18 cellular contexts compared by ENCODE assay signal in the genomic region with DNA sequence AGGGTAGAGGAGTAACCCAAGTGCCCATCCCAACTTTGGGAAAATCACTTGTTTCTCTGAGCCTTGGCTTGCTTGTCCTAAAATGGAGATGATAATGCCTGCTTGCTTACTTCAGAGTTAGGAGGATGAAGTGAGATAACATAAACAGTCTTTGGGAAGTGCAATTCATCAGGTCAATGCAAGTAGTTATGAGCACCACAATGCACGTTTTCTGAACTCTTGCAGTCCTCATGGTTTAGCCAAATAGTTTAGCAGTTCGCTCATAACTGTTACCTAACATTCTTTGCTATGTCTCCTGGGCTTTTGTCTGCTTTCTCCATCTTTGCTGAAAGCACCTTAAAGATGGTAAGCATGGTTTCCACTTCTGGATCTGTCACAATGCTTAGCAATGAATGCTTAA.
DNase-seq lines count a peak whose midpoint lies in the region; ATAC-seq, FAIRE-seq and TF ChIP-seq lines count a peak whose summit lies in the region.
"Had no signal": no experiment of that assay in that cellular context is flagged by ENCODE, and none has a peak within 500 bp of the region (broad histone marks: within the 10 kb centered on the region; RNA-seq: fewer than 3 reads in every experiment).

No MANE protein-coding gene starts in this region.

- H3K9me3 Mint-ChIP-seq in MCF 10A (ENCODE audit: unreplicated experiment): no peaks in the 10 kb centered on the region

- H3K4me2 ChIP-seq in mammary epithelial cell (ENCODE audit: insufficient read depth, low read depth, low read length) (no peak overlapping the region), keratinocyte (ENCODE audit: control insufficient read depth, extremely low read depth, insufficient read depth, low read depth, low read length) (no peak overlapping the region)
- H3K4me2 ChIP-seq: PC-9 had no signal

- no peaks in the 10 kb centered on the region for H3K27me3 ChIP-seq in mammary epithelial cell (ENCODE audit: insufficient read depth, low read length)
- no peaks in the 10 kb centered on the region for H3K27me3 ChIP-seq in esophagus muscularis mucosa
- no peaks in the 10 kb centered on the region for H3K27me3 ChIP-seq in keratinocyte (ENCODE audit: control insufficient read depth, extremely low read depth, insufficient read depth, low read length)

- dilution Hi-C loops in mammary epithelial cell (cut with HindIII; ENCODE audit: low sequenced_read_pairs) (no loop called here), keratinocyte (cut with MboI; ENCODE audit: extremely low pct_ligation_motif_present, low sequenced_read_pairs) (no loop called here)

- H3K27ac ChIP-seq in mammary epithelial cell (ENCODE audit: insufficient read depth, low read depth, low read length): no peak overlapping the region
- H3K27ac ChIP-seq in esophagus muscularis mucosa (replicated peaks in 1 of 4): peak overlapping the region in 3 of 4 donors; percentile 12 to 58 (median 45)
- no peak overlapping the region for H3K27ac ChIP-seq in keratinocyte (ENCODE audit: control insufficient read depth, insufficient read depth, low read length)
- H3K27ac ChIP-seq: 22Rv1, PC-9 had no signal

- H3K27ac Mint-ChIP-seq in MCF 10A (ENCODE audit: low read depth, unreplicated experiment): no peak overlapping the region
- H3K27ac Mint-ChIP-seq: CD14-positive monocyte had no signal

- no peaks in the 10 kb centered on the region for H3K36me3 ChIP-seq in mammary epithelial cell (ENCODE audit: insufficient read depth, low read length)
- no peaks in the 10 kb centered on the region for H3K36me3 ChIP-seq in esophagus muscularis mucosa
- H3K36me3 ChIP-seq in keratinocyte (ENCODE audit: control insufficient read depth in 2 of 2, extremely low read depth in 1 of 2, insufficient read depth in 2 of 2, low read length in 2 of 2): no peaks in the 10 kb centered on the region

- H3K27me3 Mint-ChIP-seq in MCF 10A (ENCODE audit: insufficient read depth, unreplicated experiment): no peaks in the 10 kb centered on the region

- TF ChIP-seq POLR2A in esophagus muscularis mucosa (IDR thresholded peaks at IDR 0.05; ENCODE audit: low read depth): no peak

- H4K20me1 ChIP-seq in mammary epithelial cell (ENCODE audit: insufficient read depth, low read length) (no peaks in the 10 kb centered on the region), keratinocyte (ENCODE audit: control insufficient read depth, extremely low read depth, insufficient read depth, low read length) (no peaks in the 10 kb centered on the region)

- in situ Hi-C loops in mammary epithelial cell (cut with MboI; ENCODE audit: low sequenced_read_pairs in 2 of 2): no loop called here

- H3K4me3 Mint-ChIP-seq in MCF 10A (ENCODE audit: unreplicated experiment): no peak overlapping the region
- H3K4me3 Mint-ChIP-seq: CD14-positive monocyte had no signal

- POLR2A ChIA-PET in MCF 10A (lab: Yijun Ruan, JAX): no interaction called here

- DNase-seq in mammary epithelial cell (peak; percentile 30), MCF 10A (ENCODE audit: unreplicated experiment) (no peak), esophagus muscularis mucosa (ENCODE audit: extremely low spot score) (no peak), keratinocyte (ENCODE audit: low read depth, low spot score) (no peak), AG20443 (ENCODE audit: low spot score) (no peak), D721Med (ENCODE audit: insufficient read length, low spot score) (no peak), NCI-H1694 treated with DMSO at 0.1 percent for 48 hours (lab: John Stamatoyannopoulos, UW) (no peak)
- DNase-seq: COR-L47, GDM1, NCI-H1092, NCI-H187, NCI-H774, PC-9 had no signal

- TF ChIP-seq CTCF in mammary epithelial cell (conservative IDR thresholded peaks at IDR 0.05 in 1 of 2, IDR thresholded peaks at IDR 0.05 in 1 of 2; ENCODE audit: extremely low read depth in 1 of 2, insufficient read depth in 1 of 2, low read depth in 1 of 2, low read length in 2 of 2) (no peak), MCF 10A (IDR thresholded peaks at IDR 0.05; ENCODE audit: unreplicated experiment) (no peak), esophagus muscularis mucosa (IDR thresholded peaks at IDR 0.05) (no peak), keratinocyte (optimal IDR thresholded peaks at IDR 0.05 in 1 of 3, IDR thresholded peaks at IDR 0.05 in 1 of 3, conservative IDR thresholded peaks at IDR 0.05 in 1 of 3; ENCODE audit: extremely low read depth in 1 of 3, insufficient read depth in 2 of 3, low read length in 3 of 3) (no peak), D721Med (IDR thresholded peaks at IDR 0.05; ENCODE audit: insufficient read depth, missing control alignments) (no peak)

- CTCF ChIA-PET in mammary epithelial cell (lab: Charles Lee; ENCODE audit: low non-redundant PET) (no interaction called here), MCF 10A (lab: Yijun Ruan, JAX) (no interaction called here)

- no peaks in the 10 kb centered on the region for H3K4me1 ChIP-seq in mammary epithelial cell (ENCODE audit: insufficient read depth, low read length)
- peaks cover 8 to 46% (median 40%) of the 10 kb centered on the region in 4 donors for H3K4me1 ChIP-seq in esophagus muscularis mucosa
- no peaks in the 10 kb centered on the region for H3K4me1 ChIP-seq in keratinocyte (ENCODE audit: control insufficient read depth, extremely low read depth, insufficient read depth, low read length)

- FAIRE-seq in keratinocyte (lab: Jason Lieb, UNC): peak; percentile 71
- FAIRE-seq in D721Med (lab: Jason Lieb, UNC): no peak
- FAIRE-seq: HTR-8/SVneo, K562 had no signal

- intact Hi-C loops in mammary epithelial cell (cut with micrococcal nuclease): no loop called here
- intact Hi-C loops in MCF 10A (cut with micrococcal nuclease): no loop called here
- intact Hi-C loops in esophagus muscularis mucosa (cut with DNase I): no loop called here

- H3K9me3 ChIP-seq in mammary epithelial cell (replicated peaks; ENCODE audit: insufficient read depth, low read length) (no peaks in the 10 kb centered on the region), esophagus muscularis mucosa (no peaks in the 10 kb centered on the region), keratinocyte (ENCODE audit: control insufficient read depth, low read depth, low read length) (no peaks in the 10 kb centered on the region)

- no peak overlapping the region for H2AFZ ChIP-seq in mammary epithelial cell (ENCODE audit: low read depth, low read length)
- H2AFZ ChIP-seq in keratinocyte (ENCODE audit: control insufficient read depth, low read length): peak overlapping the region; percentile 28
- H2AFZ ChIP-seq: PC-9 had no signal

- H3K9ac ChIP-seq in mammary epithelial cell (ENCODE audit: insufficient read depth, low read length) (no peak overlapping the region), keratinocyte (ENCODE audit: control insufficient read depth, extremely low read depth, insufficient read depth, low read length) (no peak overlapping the region)

- H3K79me2 ChIP-seq in mammary epithelial cell (ENCODE audit: insufficient read depth, low read length) (no peaks in the 10 kb centered on the region), keratinocyte (ENCODE audit: control insufficient read depth, insufficient read depth, low read length) (no peaks in the 10 kb centered on the region)

- no peaks in the 10 kb centered on the region for H3K9me1 ChIP-seq in keratinocyte (ENCODE audit: control insufficient read depth, extremely low read depth, insufficient read depth, low read length)

- ATAC-seq in HG03280 (IDR thresholded peaks at IDR 0.05; ENCODE audit: unreplicated experiment): no peak
- ATAC-seq: K562 had no signal

- BruUV-seq in mammary epithelial cell (replicated peaks; lab: Mats Ljungman, UMichigan) (no TSS peak), MCF 10A (replicated peaks; lab: Mats Ljungman, UMichigan) (no TSS peak)

- no peaks in the 10 kb centered on the region for H3K4me1 Mint-ChIP-seq in MCF 10A (ENCODE audit: insufficient read depth, unreplicated experiment)
- H3K4me1 Mint-ChIP-seq: CD14-positive monocyte had no signal

- H3K4me3 ChIP-seq in mammary epithelial cell (replicated peaks in 1 of 3; ENCODE audit: insufficient read depth in 1 of 3, low read depth in 2 of 3, low read length in 3 of 3) (no peak overlapping the region), esophagus muscularis mucosa (no peak overlapping the region), keratinocyte (ENCODE audit: control insufficient read depth in 2 of 3, extremely low read depth in 1 of 3, insufficient read depth in 2 of 3, low read depth in 1 of 3, low read length in 3 of 3) (no peak overlapping the region)
- H3K4me3 ChIP-seq: K562, PC-9 had no signal

- TF ChIP-seq EP300 in esophagus muscularis mucosa (IDR thresholded peaks at IDR 0.05): no peak

- no peaks in the 10 kb centered on the region for H3K36me3 Mint-ChIP-seq in MCF 10A (ENCODE audit: insufficient read depth, unreplicated experiment)
- H3K36me3 Mint-ChIP-seq: CD14-positive monocyte had no signal

- WGBS in mammary epithelial cell (ENCODE audit: low coverage, missing lambda C conversion rate): 90% methylated on average over 2 of the region's 2 CpGs
- 51% methylated on average over 2 of the region's 2 CpGs for WGBS in esophagus muscularis mucosa

Comparison
In these comparisons a context has a peak if more than half of its experiments do, and no peak if none do; other contexts are left out.
1. H3K27ac ChIP-seq: peak in esophagus muscularis mucosa (3 of 4); none in mammary epithelial cell (single experiment) and keratinocyte (single experiment).